Comparison of ENCODE assay signal across 36 cellular contexts in the genomic region with DNA sequence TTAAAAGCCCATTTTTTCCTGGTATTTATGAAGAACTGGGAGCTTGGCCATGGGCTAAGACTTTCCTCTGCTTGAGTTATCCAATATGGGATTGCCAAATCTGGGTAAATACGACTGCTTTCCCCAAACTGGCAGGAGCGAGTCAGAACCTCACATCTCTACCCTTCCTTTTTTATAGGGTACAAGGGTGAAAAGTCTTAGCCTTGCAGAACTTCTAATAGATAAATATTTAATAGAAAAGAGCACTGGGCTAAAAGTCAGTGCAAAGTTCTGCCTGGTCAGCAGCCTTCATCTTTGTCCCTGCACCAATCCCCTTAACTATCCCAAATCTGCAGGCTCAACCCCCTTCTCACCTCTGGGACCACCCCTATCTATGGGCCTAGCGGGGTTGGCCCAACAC.
"Had no signal": no experiment of that assay in that cellular context is flagged by ENCODE, and none has a peak within 500 bp of the region (broad histone marks: within the 10 kb centered on the region; RNA-seq: fewer than 3 reads in every experiment).

No MANE protein-coding gene starts in this region.

- DNase-seq: activated CD4-positive, alpha-beta memory T cell treated with anti-CD3 and anti-CD28 coated beads for 36 hours; activated CD4-positive, alpha-beta T cell treated with anti-CD3 and anti-CD28 coated beads for 36 hours; activated CD4-positive, alpha-beta T cell treated with anti-CD3 and anti-CD28 coated beads, Interleukin-2, amount 10 ng/mL, durations not matched to agents 24 days and 14 days; activated CD4-positive, CD25-positive, alpha-beta regulatory T cell; activated CD4-positive, CD25-positive, alpha-beta regulatory T cell treated with anti-CD3 and anti-CD28 coated beads, Interleukin-2, amount 50 U/mL, for 72 hours; activated CD8-positive, alpha-beta memory T cell treated with anti-CD3 and anti-CD28 coated beads, Interleukin-2, amount 10 ng/mL, durations not matched to agents 7 days and 5 days; activated CD8-positive, alpha-beta memory T cell treated with anti-CD3 and anti-CD28 coated beads, Interleukin-2, amount 50 U/mL, for 4 hours; activated CD8-positive, alpha-beta T cell treated with anti-CD3 and anti-CD28 coated beads, Interleukin-2, amount 10 ng/mL, durations not matched to agents 7 days and 5 days; activated effector memory CD4-positive, alpha-beta T cell treated with anti-CD3 and anti-CD28 coated beads, Interleukin-2, amount 50 U/mL, for 16 hours; activated naive CD4-positive, alpha-beta T cell treated with anti-CD3 and anti-CD28 coated beads for 36 hours; activated naive CD8-positive, alpha-beta T cell treated with anti-CD3 and anti-CD28 coated beads for 36 hours; activated naive CD8-positive, alpha-beta T cell treated with anti-CD3 and anti-CD28 coated beads, Interleukin-2, amount 50 U/mL, for 24 hours; activated T-cell treated with anti-CD3 and anti-CD28 coated beads, Interleukin-2, amount 50 U/mL, for 1 hour; activated T-cell treated with anti-CD3 and anti-CD28 coated beads, Interleukin-2, amount 50 U/mL, for 48 hours; central memory CD4-positive, alpha-beta T cell; cerebellar nuclear complex; colonic mucosa; effector CD8-positive, alpha-beta T cell; foreskin fibroblast; SW 1271; T-cell; T1000; WERI-Rb-1 had no signal

- H3K27ac ChIP-seq: ascending aorta, breast epithelium, cardiac muscle cell, colonic mucosa, epithelial cell of prostate, WERI-Rb-1 had no signal

- H3K27me3 Mint-ChIP-seq: activated naive CD8-positive, alpha-beta T cell treated with anti-CD3 and anti-CD28 coated beads, Interleukin-2, amount 50 U/mL, for 24 hours; brain had no signal

- H3K4me1 ChIP-seq: ascending aorta, breast epithelium, colonic mucosa had no signal

- FAIRE-seq: endometrium, endothelial cell of umbilical vein, frontal cortex had no signal

- H3K4me3 ChIP-seq: ascending aorta, breast epithelium, cardiac muscle cell, colonic mucosa had no signal

- H3K36me3 Mint-ChIP-seq: activated CD4-positive, alpha-beta memory T cell treated with anti-CD3 and anti-CD28 coated beads for 36 hours; activated CD8-positive, alpha-beta memory T cell treated with anti-CD3 and anti-CD28 coated beads, Interleukin-2, amount 10 ng/mL, durations not matched to agents 7 days and 5 days; activated naive CD4-positive, alpha-beta T cell treated with anti-CD3 and anti-CD28 coated beads, Interleukin-2, amount 50 U/mL, for 24 hours; activated naive CD8-positive, alpha-beta T cell treated with anti-CD3 and anti-CD28 coated beads for 36 hours; brain; T-cell had no signal

- H3K27ac Mint-ChIP-seq: activated CD4-positive, alpha-beta memory T cell treated with anti-CD3 and anti-CD28 coated beads for 36 hours; activated CD4-positive, alpha-beta T cell treated with anti-CD3 and anti-CD28 coated beads for 36 hours; activated CD4-positive, alpha-beta T cell treated with anti-CD3 and anti-CD28 coated beads, Interleukin-2, amount 10 ng/mL, durations not matched to agents 24 days and 14 days; activated CD8-positive, alpha-beta memory T cell treated with anti-CD3 and anti-CD28 coated beads, Interleukin-2, amount 10 ng/mL, durations not matched to agents 7 days and 5 days; activated CD8-positive, alpha-beta T cell treated with anti-CD3 and anti-CD28 coated beads, Interleukin-2, amount 10 ng/mL, durations not matched to agents 7 days and 5 days; activated naive CD4-positive, alpha-beta T cell treated with anti-CD3 and anti-CD28 coated beads for 36 hours; activated naive CD4-positive, alpha-beta T cell treated with anti-CD3 and anti-CD28 coated beads, Interleukin-2, amount 50 U/mL, for 24 hours; activated naive CD8-positive, alpha-beta T cell treated with anti-CD3 and anti-CD28 coated beads for 36 hours; activated naive CD8-positive, alpha-beta T cell treated with anti-CD3 and anti-CD28 coated beads, Interleukin-2, amount 50 U/mL, for 24 hours; activated T-helper 1 cell treated with anti-CD3 and anti-CD28 coated beads, Interleukin-12 subunit alpha, Interleukin-12 subunit beta, Interleukin-2, Interleukin-4 antibody, amounts not matched to agents 30 ng/mL and 10 ng/mL and 1 ng/mL, durations not matched to agents 14 hours and 24 hours and 36 hours; activated T-helper 2 cell treated with anti-CD3 and anti-CD28 coated beads, Interferon-gamma antibody, Interleukin-2, Interleukin-4, amounts not matched to agents 10 μg/mL and 5 μg/mL and 100 μg/mL, durations not matched to agents 14 hours and 24 hours and 36 hours; brain; T-helper 1 cell treated with Interleukin-12 subunit alpha and Interleukin-12 subunit beta and Interleukin-4 antibody, amounts not matched to agents 30 μg/mL and 1 μg/mL, for 36 hours; T-helper 2 cell treated with Interferon-gamma antibody and Interleukin-4, amounts not matched to agents 5 μg/mL and 100 μg/mL, for 36 hours had no signal

- H3K4me1 Mint-ChIP-seq: activated CD4-positive, alpha-beta T cell treated with anti-CD3 and anti-CD28 coated beads for 36 hours; activated CD8-positive, alpha-beta memory T cell treated with anti-CD3 and anti-CD28 coated beads, Interleukin-2, amount 10 ng/mL, durations not matched to agents 7 days and 5 days; activated naive CD4-positive, alpha-beta T cell treated with anti-CD3 and anti-CD28 coated beads, Interleukin-2, amount 50 U/mL, for 24 hours; activated naive CD8-positive, alpha-beta T cell treated with anti-CD3 and anti-CD28 coated beads for 36 hours; brain had no signal

- H3K27me3 ChIP-seq: ascending aorta, breast epithelium, cardiac muscle cell, colonic mucosa had no signal

- H3K9me3 Mint-ChIP-seq: activated CD4-positive, alpha-beta memory T cell treated with anti-CD3 and anti-CD28 coated beads for 36 hours; activated CD4-positive, alpha-beta T cell treated with anti-CD3 and anti-CD28 coated beads, Interleukin-2, amount 10 ng/mL, durations not matched to agents 24 days and 14 days; activated naive CD4-positive, alpha-beta T cell treated with anti-CD3 and anti-CD28 coated beads for 36 hours; activated naive CD4-positive, alpha-beta T cell treated with anti-CD3 and anti-CD28 coated beads, Interleukin-2, amount 50 U/mL, for 24 hours; activated naive CD8-positive, alpha-beta T cell treated with anti-CD3 and anti-CD28 coated beads for 36 hours; activated naive CD8-positive, alpha-beta T cell treated with anti-CD3 and anti-CD28 coated beads, Interleukin-2, amount 50 U/mL, for 24 hours; activated T-helper 1 cell treated with anti-CD3 and anti-CD28 coated beads, Interleukin-12 subunit alpha, Interleukin-12 subunit beta, Interleukin-2, Interleukin-4 antibody, amounts not matched to agents 30 ng/mL and 10 ng/mL and 1 ng/mL, durations not matched to agents 14 hours and 24 hours and 36 hours; activated T-helper 2 cell treated with anti-CD3 and anti-CD28 coated beads, Interferon-gamma antibody, Interleukin-2, Interleukin-4, amounts not matched to agents 10 μg/mL and 5 μg/mL and 100 μg/mL, durations not matched to agents 14 hours and 24 hours and 36 hours; brain; T-cell; T-helper 1 cell treated with Interleukin-12 subunit alpha and Interleukin-12 subunit beta and Interleukin-4 antibody, amounts not matched to agents 30 μg/mL and 1 μg/mL, for 36 hours; T-helper 2 cell treated with Interferon-gamma antibody and Interleukin-4, amounts not matched to agents 5 μg/mL and 100 μg/mL, for 36 hours had no signal

- ATAC-seq: activated CD4-positive, alpha-beta T cell treated with anti-CD3 and anti-CD28 coated beads for 36 hours; activated CD8-positive, alpha-beta memory T cell treated with anti-CD3 and anti-CD28 coated beads, Interleukin-2, amount 10 ng/mL, durations not matched to agents 7 days and 5 days; activated CD8-positive, alpha-beta T cell treated with anti-CD3 and anti-CD28 coated beads, Interleukin-2, amount 10 ng/mL, durations not matched to agents 7 days and 5 days; activated naive CD8-positive, alpha-beta T cell treated with anti-CD3 and anti-CD28 coated beads, Interleukin-2, amount 50 U/mL, for 24 hours; T-cell had no signal

- H3K9me3 ChIP-seq: ascending aorta, breast epithelium, colonic mucosa had no signal

- H3K36me3 ChIP-seq: ascending aorta, breast epithelium, cardiac muscle cell, colonic mucosa, WERI-Rb-1 had no signal

- H3K4me3 Mint-ChIP-seq: activated CD4-positive, alpha-beta memory T cell treated with anti-CD3 and anti-CD28 coated beads for 36 hours; activated CD4-positive, alpha-beta T cell treated with anti-CD3 and anti-CD28 coated beads for 36 hours; activated CD4-positive, alpha-beta T cell treated with anti-CD3 and anti-CD28 coated beads, Interleukin-2, amount 10 ng/mL, durations not matched to agents 24 days and 14 days; activated CD8-positive, alpha-beta memory T cell treated with anti-CD3 and anti-CD28 coated beads, Interleukin-2, amount 10 ng/mL, durations not matched to agents 7 days and 5 days; activated CD8-positive, alpha-beta T cell treated with anti-CD3 and anti-CD28 coated beads, Interleukin-2, amount 10 ng/mL, durations not matched to agents 7 days and 5 days; activated naive CD4-positive, alpha-beta T cell treated with anti-CD3 and anti-CD28 coated beads for 36 hours; activated naive CD4-positive, alpha-beta T cell treated with anti-CD3 and anti-CD28 coated beads, Interleukin-2, amount 50 U/mL, for 24 hours; activated naive CD8-positive, alpha-beta T cell treated with anti-CD3 and anti-CD28 coated beads for 36 hours; activated naive CD8-positive, alpha-beta T cell treated with anti-CD3 and anti-CD28 coated beads, Interleukin-2, amount 50 U/mL, for 24 hours; activated T-helper 1 cell treated with anti-CD3 and anti-CD28 coated beads, Interleukin-12 subunit alpha, Interleukin-12 subunit beta, Interleukin-2, Interleukin-4 antibody, amounts not matched to agents 30 ng/mL and 10 ng/mL and 1 ng/mL, durations not matched to agents 14 hours and 24 hours and 36 hours; brain; T-cell; T-helper 1 cell treated with Interleukin-12 subunit alpha and Interleukin-12 subunit beta and Interleukin-4 antibody, amounts not matched to agents 30 μg/mL and 1 μg/mL, for 36 hours; T-helper 2 cell treated with Interferon-gamma antibody and Interleukin-4, amounts not matched to agents 5 μg/mL and 100 μg/mL, for 36 hours had no signal
